ENCODE assay signal across 10 cellular contexts in the genomic region with DNA sequence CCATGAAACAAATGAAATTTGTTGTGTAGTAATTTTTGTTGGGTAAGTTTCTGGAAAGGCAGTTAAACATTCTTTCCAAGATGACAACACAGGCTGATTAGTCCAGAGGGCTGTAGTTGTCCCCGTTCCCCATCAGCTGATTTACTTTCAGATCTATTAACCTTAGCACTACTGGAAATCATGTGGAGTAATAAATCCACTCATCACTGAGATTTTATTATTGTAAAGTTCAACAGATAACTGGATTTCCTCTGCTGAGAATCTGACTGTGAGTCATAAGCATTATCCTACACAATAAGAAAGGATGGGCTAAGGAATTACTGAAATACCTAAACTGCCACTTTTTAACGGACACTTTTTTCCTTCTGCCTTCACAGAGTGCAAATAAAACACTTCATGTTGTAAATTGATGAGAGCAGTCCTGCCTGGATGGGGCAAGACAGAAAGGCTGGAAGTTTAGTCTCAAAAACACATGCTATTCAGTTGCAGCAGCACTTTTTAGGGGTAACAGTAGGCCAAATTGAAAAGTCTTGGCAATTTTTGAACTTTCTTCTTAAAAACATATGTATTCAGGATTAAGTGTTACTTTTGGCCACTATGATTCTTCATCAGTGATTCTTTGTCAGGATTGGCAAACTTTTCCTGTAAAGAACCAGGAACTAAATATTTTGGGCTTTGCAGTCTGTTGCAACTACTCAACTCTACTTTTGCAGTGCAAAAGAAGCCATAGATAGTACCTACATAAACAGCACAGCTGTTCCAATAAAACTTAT. TPM values are rescaled to one million over a fixed set of nuclear protein-coding genes. Genes with fewer than 3 reads are reported as not detected.
DNase-seq lines count a peak whose midpoint lies in the region; ATAC-seq and TF ChIP-seq lines count a peak whose summit lies in the region.
"Had no signal": no experiment of that assay in that cellular context is flagged by ENCODE, and none has a peak within 500 bp of the region (broad histone marks: within the 10 kb centered on the region; RNA-seq: fewer than 3 reads in every experiment).

No MANE protein-coding gene starts in this region.

- no peaks in the 10 kb centered on the region for H3K36me3 ChIP-seq in parathyroid adenoma (ENCODE audit: control insufficient read depth, insufficient read depth, low read length)
- H3K36me3 ChIP-seq in GM23338 (ENCODE audit: insufficient read depth) = no peaks in the 10 kb centered on the region

- H3K9me3 Mint-ChIP-seq in CD14-positive monocyte (peaks cover 0 to 1% (median 0%) of the 10 kb centered on the region in 7 donors), GM23338 (no peaks in the 10 kb centered on the region)
- no peaks in the 10 kb centered on the region for H3K9me3 Mint-ChIP-seq in activated T-cell treated with anti-CD3 and anti-CD28 coated beads, Interleukin-2, amount 50 U/mL, for 24 hours
- H3K9me3 Mint-ChIP-seq: activated naive CD4-positive, alpha-beta T cell treated with anti-CD3 and anti-CD28 coated beads, Interleukin-2, amount 50 U/mL, for 24 hours had no signal

- in situ Hi-C loops in SK-MEL-5 (cut with HindIII; ENCODE audit: low pct_unique_long_range_greater_than_20kb, low sequenced_read_pairs) = no loop called here

- H3K4me3 ChIP-seq in parathyroid adenoma (ENCODE audit: low read depth, low read length) (no peak overlapping the region), GM23338 (no peak overlapping the region)

- H3K9me2 ChIP-seq in GM23338 (ENCODE audit: insufficient read depth) = no peaks in the 10 kb centered on the region

- H3K4me2 ChIP-seq in parathyroid adenoma (ENCODE audit: low read length) = no peak overlapping the region
- H3K4me2 ChIP-seq in GM23338 = no peak overlapping the region

- no peaks in the 10 kb centered on the region for H3F3A ChIP-seq in GM23338 (replicated peaks; ENCODE audit: low read depth)

- H3K4me1 ChIP-seq in parathyroid adenoma = no peaks in the 10 kb centered on the region
- peaks cover 11% of the 10 kb centered on the region; the same call in 1 of the 2 replicates for H3K4me1 ChIP-seq in GM23338 (ENCODE audit: insufficient read depth)

- H2AFZ ChIP-seq in parathyroid adenoma (no peak overlapping the region), GM23338 (no peak overlapping the region)

- H3K36me3 Mint-ChIP-seq in CD14-positive monocyte (peaks cover 0 to 6% of the 10 kb centered on the region in 2 donors), GM23338 (ENCODE audit: low read depth) (no peaks in the 10 kb centered on the region)
- H3K36me3 Mint-ChIP-seq in activated T-cell treated with anti-CD3 and anti-CD28 coated beads, Interleukin-2, amount 50 U/mL, for 24 hours (ENCODE audit: low read depth) = peaks cover 19% of the 10 kb centered on the region
- H3K36me3 Mint-ChIP-seq: activated naive CD4-positive, alpha-beta T cell treated with anti-CD3 and anti-CD28 coated beads, Interleukin-2, amount 50 U/mL, for 24 hours had no signal

- H3K4me1 Mint-ChIP-seq in CD14-positive monocyte (peaks cover 72% of the 10 kb centered on the region), GM23338 (peaks cover 10% of the 10 kb centered on the region)
- peaks cover 71% of the 10 kb centered on the region for H3K4me1 Mint-ChIP-seq in activated T-cell treated with anti-CD3 and anti-CD28 coated beads, Interleukin-2, amount 50 U/mL, for 24 hours (ENCODE audit: low read depth)

- H3K9me3 ChIP-seq in parathyroid adenoma (ENCODE audit: control insufficient read depth, low read length) = no peaks in the 10 kb centered on the region

- TF ChIP-seq CTCF in CD14-positive monocyte (IDR thresholded peaks at IDR 0.05) (no peak), parathyroid adenoma (IDR thresholded peaks at IDR 0.05) (no peak), GM23338 (conservative IDR thresholded peaks at IDR 0.05; ENCODE audit: low read depth in 2 of 2) (no peak)

- H3K27me3 Mint-ChIP-seq in CD14-positive monocyte (ENCODE audit: low read depth in 3 of 3) (no peaks in the 10 kb centered on the region), GM23338 (ENCODE audit: insufficient read depth, low read depth, poor library complexity) (no peaks in the 10 kb centered on the region)
- no peaks in the 10 kb centered on the region for H3K27me3 Mint-ChIP-seq in activated T-cell treated with anti-CD3 and anti-CD28 coated beads, Interleukin-2, amount 50 U/mL, for 24 hours
- H3K27me3 Mint-ChIP-seq: activated naive CD4-positive, alpha-beta T cell treated with anti-CD3 and anti-CD28 coated beads, Interleukin-2, amount 50 U/mL, for 24 hours had no signal

- H4K20me1 ChIP-seq in GM23338 (replicated peaks; ENCODE audit: insufficient read depth) = no peaks in the 10 kb centered on the region

- ATAC-seq in GM23338 (no peak), HG03457 (IDR thresholded peaks at IDR 0.05; ENCODE audit: unreplicated experiment) (no peak)

- H3K27ac Mint-ChIP-seq in CD14-positive monocyte (peak overlapping the region; percentile 30 to 76 (median 69)), GM23338 (no peak overlapping the region)
- no peak overlapping the region for H3K27ac Mint-ChIP-seq in activated T-cell treated with anti-CD3 and anti-CD28 coated beads, Interleukin-2, amount 50 U/mL, for 24 hours
- H3K27ac Mint-ChIP-seq: activated naive CD4-positive, alpha-beta T cell treated with anti-CD3 and anti-CD28 coated beads, Interleukin-2, amount 50 U/mL, for 24 hours had no signal

- H3K9ac ChIP-seq in parathyroid adenoma = no peak overlapping the region

- DNase-seq in CD14-positive monocyte (ENCODE audit: low spot score) (no peak), SK-MEL-5 (ENCODE audit: low read depth, low spot score) (peak; percentile 87), fibroblast of the conjunctiva (ENCODE audit: low read depth) (peak; percentile 35), GM23338 (ENCODE audit: low spot score) (no peak), SK-N-DZ (ENCODE audit: low spot score) (no peak)
- no peak for DNase-seq in activated T-cell treated with anti-CD3 and anti-CD28 coated beads, Interleukin-2, amount 50 U/mL, for 24 hours
- DNase-seq: NCI-H524 treated with DMSO at 0.1 percent for 48 hours had no signal

- H3K27me3 ChIP-seq in parathyroid adenoma (ENCODE audit: control insufficient read depth, insufficient read depth, low read length) = no peaks in the 10 kb centered on the region
- H3K27me3 ChIP-seq in GM23338 (ENCODE audit: insufficient read depth) = no peaks in the 10 kb centered on the region

- H3K79me2 ChIP-seq in parathyroid adenoma (no peaks in the 10 kb centered on the region), GM23338 (replicated peaks; ENCODE audit: insufficient read depth) (peaks cover 21% of the 10 kb centered on the region)

- intact Hi-C loops in CD14-positive monocyte (cut with micrococcal nuclease) = no loop called here

- peak overlapping the region; percentile 53 for H3K27ac ChIP-seq in parathyroid adenoma
- no peak overlapping the region for H3K27ac ChIP-seq in GM23338 (ENCODE audit: low read depth)

- H3K4me3 Mint-ChIP-seq in CD14-positive monocyte (no peak overlapping the region), GM23338 (no peak overlapping the region)
- no peak overlapping the region for H3K4me3 Mint-ChIP-seq in activated T-cell treated with anti-CD3 and anti-CD28 coated beads, Interleukin-2, amount 50 U/mL, for 24 hours
- H3K4me3 Mint-ChIP-seq: activated naive CD4-positive, alpha-beta T cell treated with anti-CD3 and anti-CD28 coated beads, Interleukin-2, amount 50 U/mL, for 24 hours had no signal

TF ChIP-seq in GM23338, 12 proteins besides CTCF, POLR2A, EP300 and RAD21 (continues in another document):
- TF ChIP-seq POLR2AphosphoS5 (IDR thresholded peaks at IDR 0.05; ENCODE audit: low read depth) (no peak), ZNF114 (CRISPR knock-in tag; IDR thresholded peaks at IDR 0.05) (no peak), EZH2 (IDR thresholded peaks at IDR 0.05; ENCODE audit: low read depth, unreplicated experiment) (no peak), STAT1 (IDR thresholded peaks at IDR 0.05; ENCODE audit: unreplicated experiment) (no peak)
- TF ChIP-seq, protein P1, sequence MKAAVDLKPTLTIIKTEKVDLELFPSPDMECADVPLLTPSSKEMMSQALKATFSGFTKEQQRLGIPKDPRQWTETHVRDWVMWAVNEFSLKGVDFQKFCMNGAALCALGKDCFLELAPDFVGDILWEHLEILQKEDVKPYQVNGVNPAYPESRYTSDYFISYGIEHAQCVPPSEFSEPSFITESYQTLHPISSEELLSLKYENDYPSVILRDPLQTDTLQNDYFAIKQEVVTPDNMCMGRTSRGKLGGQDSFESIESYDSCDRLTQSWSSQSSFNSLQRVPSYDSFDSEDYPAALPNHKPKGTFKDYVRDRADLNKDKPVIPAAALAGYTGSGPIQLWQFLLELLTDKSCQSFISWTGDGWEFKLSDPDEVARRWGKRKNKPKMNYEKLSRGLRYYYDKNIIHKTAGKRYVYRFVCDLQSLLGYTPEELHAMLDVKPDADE (IDR thresholded peaks at IDR 0.05) = no peak

RNA-seq across cellular contexts. Expression of a gene that starts 7.1 kb away (rescaled TPM):
- polyA plus RNA-seq in CD14-positive monocyte (10 to 100 TPM; 63.8 to 66.9 TPM), GM23338 (2016; fragmentation: Nextera tagmentation; extraction: Ambion mirVana) (29.4 and 30.4 TPM in 2 replicates)
- total RNA-seq in SK-MEL-5 (2014; rRNA removed; shearing (Covaris generic)) = 516 and 517 TPM in 2 replicates
- polyA plus RNA-seq in SK-MEL-5 (2015; cell fraction: cytosol; rRNA removed) = 496 and 617 TPM in 2 replicates
- polyA plus RNA-seq in SK-MEL-5 (2015; cell fraction: nucleus; rRNA removed) = 83.0 and 83.9 TPM in 2 replicates
- 51.1 and 61.0 TPM in 2 replicates for total RNA-seq in GM23338 (2014; rRNA removed; shearing (Covaris generic))
- polyA plus RNA-seq in SK-N-DZ (2014; cell fraction: cytosol; rRNA removed) = 0.09 TPM in 1 of 2 replicates, not detected in the other
- not detected in 2 replicates for polyA plus RNA-seq in SK-N-DZ (2014; cell fraction: nucleus; rRNA removed)

Comparison
In these comparisons a context has a peak if more than half of its experiments do, and no peak if none do; other contexts are left out.
1. DNase-seq: peak in SK-MEL-5 (single experiment) and fibroblast of the conjunctiva (single experiment); none in CD14-positive monocyte (single experiment), GM23338 (single experiment), SK-N-DZ (single experiment) and activated T-cell treated with anti-CD3 and anti-CD28 coated beads, Interleukin-2, amount 50 U/mL, for 24 hours (single experiment).
2. H3K27ac Mint-ChIP-seq: peak in CD14-positive monocyte (7 of 7); none in GM23338 (single experiment) and activated T-cell treated with anti-CD3 and anti-CD28 coated beads, Interleukin-2, amount 50 U/mL, for 24 hours (single experiment).